Comparison of ENCODE assay signal across 8 cellular contexts in genomic region chr16:52191533-52192134, GRCh38.
DNase-seq lines count a peak whose midpoint lies in the region; ATAC-seq, FAIRE-seq and TF ChIP-seq lines count a peak whose summit lies in the region.

No MANE protein-coding gene starts in this region.

- peak; percentile 81 for FAIRE-seq in GM19239 (lab: Jason Lieb, UNC)

- H3K79me2 ChIP-seq in SU-DHL-6 (ENCODE audit: insufficient read depth, low read length), result no peaks in the 10 kb centered on the region

- H3K27ac ChIP-seq in SU-DHL-6 (ENCODE audit: low read depth, low read length) (no peak overlapping the region), iPS DF 6.9 (ENCODE audit: low read length) (no peak overlapping the region)

- TF ChIP-seq CTCF in SU-DHL-6 (IDR thresholded peaks at IDR 0.05; ENCODE audit: insufficient read depth, low read length, poor library complexity, severe bottlenecking) (peak; percentile 86), astrocyte of the spinal cord (IDR thresholded peaks at IDR 0.05; ENCODE audit: low read depth, low read length) (peak; percentile 91)

- H3K9me2 ChIP-seq in SU-DHL-6 (replicated peaks; ENCODE audit: insufficient read depth, low read length), result no peaks in the 10 kb centered on the region

- no peaks in the 10 kb centered on the region for H3K4me1 ChIP-seq in iPS DF 6.9 (ENCODE audit: control insufficient read depth, insufficient read depth, low read length)

- H3K9me3 ChIP-seq in SU-DHL-6 (ENCODE audit: insufficient read depth, low read length), result no peaks in the 10 kb centered on the region
- no peaks in the 10 kb centered on the region for H3K9me3 ChIP-seq in iPS DF 6.9 (ENCODE audit: control insufficient read depth, insufficient read depth, low read length)

- WGBS in iPS DF 6.9 (ENCODE audit: insufficient coverage, insufficient read length), result no CpG with 5 or more reads among the region's 7 CpGs

- H2AFZ ChIP-seq in SU-DHL-6 (ENCODE audit: low read depth, low read length, severe bottlenecking), result no peak overlapping the region

- in situ Hi-C loops in astrocyte of the spinal cord (cut with HindIII; ENCODE audit: low sequenced_read_pairs), result no loop called here

- H3K4me2 ChIP-seq in SU-DHL-6 (ENCODE audit: low read depth, low read length, poor library complexity, severe bottlenecking), result no peak overlapping the region

- H3K4me3 ChIP-seq in SU-DHL-6 (ENCODE audit: insufficient read depth, low read length, poor library complexity, severe bottlenecking), result no peak overlapping the region
- no peak overlapping the region for H3K4me3 ChIP-seq in astrocyte of the spinal cord (ENCODE audit: low read depth, low read length)
- H3K4me3 ChIP-seq in iPS DF 6.9 (ENCODE audit: low read length), result no peak overlapping the region

- H3K9ac ChIP-seq in SU-DHL-6 (ENCODE audit: low read length), result no peak overlapping the region

- DNase-seq in AML-193 (lab: John Stamatoyannopoulos, UW) (peak; percentile 31 to 33), GM19239 (ENCODE audit: insufficient read length, low spot score) (peak; percentile 39), NCI-H1417 treated with DMSO at 0.1 percent for 48 hours (lab: John Stamatoyannopoulos, UW) (peak; percentile 55), astrocyte of the spinal cord (ENCODE audit: low read depth, low spot score) (peak; percentile 60), iPS DF 6.9 (ENCODE audit: low read depth, low spot score) (peak; percentile 63), smooth muscle cell of the brain vasculature (ENCODE audit: low read depth, low spot score) (peak; percentile 17)

- no peaks in the 10 kb centered on the region for H3F3A ChIP-seq in SU-DHL-6 (ENCODE audit: insufficient read depth)

- H3K36me3 ChIP-seq in SU-DHL-6 (ENCODE audit: low read length) (no peaks in the 10 kb centered on the region), iPS DF 6.9 (ENCODE audit: control insufficient read depth, insufficient read depth, low read length) (no peaks in the 10 kb centered on the region)

- no peak for ATAC-seq in HG03378 (IDR thresholded peaks at IDR 0.05; ENCODE audit: unreplicated experiment)

- no peaks in the 10 kb centered on the region for H4K20me1 ChIP-seq in SU-DHL-6 (ENCODE audit: low read depth, low read length)

- H3K27me3 ChIP-seq in SU-DHL-6 (ENCODE audit: low read length) (no peaks in the 10 kb centered on the region), iPS DF 6.9 (ENCODE audit: control insufficient read depth, insufficient read depth, low read length) (no peaks in the 10 kb centered on the region)
